ENCODE assay signal across 14 cellular contexts in genomic region chr17:64326030-64326419, GRCh38.
DNase-seq lines count a peak whose midpoint lies in the region; ATAC-seq, FAIRE-seq and TF ChIP-seq lines count a peak whose summit lies in the region.
"Had no signal": no experiment of that assay in that cellular context is flagged by ENCODE, and none has a peak within 500 bp of the region (broad histone marks: within the 10 kb centered on the region; RNA-seq: fewer than 3 reads in every experiment).

No MANE protein-coding gene starts in this region.

- no peaks in the 10 kb centered on the region for H3K27me3 ChIP-seq in naive thymus-derived CD4-positive, alpha-beta T cell (ENCODE audit: control insufficient read depth in 2 of 2, insufficient read depth in 2 of 2, low read length in 2 of 2)
- H3K27me3 ChIP-seq in testis, result no peaks in the 10 kb centered on the region

- no peaks in the 10 kb centered on the region for H3K9me3 ChIP-seq in naive thymus-derived CD4-positive, alpha-beta T cell (ENCODE audit: control insufficient read depth in 2 of 3, low read length in 3 of 3)
- H3K9me3 ChIP-seq in testis, result no peaks in the 10 kb centered on the region
- H3K9me3 ChIP-seq: HAP-1 had no signal

- CTCF ChIA-PET in MCF 10A (lab: Yijun Ruan, JAX), result interaction anchor here (1.0 to 14.7 kb wide), 2 partner anchors 8 to 92 kb away, joined by 3 to 239 read pairs; no protein-coding TSS in a partner anchor
- CTCF ChIA-PET in naive thymus-derived CD4-positive, alpha-beta T cell (lab: Charles Lee), result interaction anchor here (0.6 to 16.3 kb wide), 2 partner anchors 8 to 93 kb away, joined by 5 to 182 read pairs; no protein-coding TSS in a partner anchor

- H3K9me3 Mint-ChIP-seq in activated T-cell treated with anti-CD3 and anti-CD28 coated beads, Interleukin-2, amount 50 U/mL, for 24 hours, result no peaks in the 10 kb centered on the region
- no peaks in the 10 kb centered on the region for H3K9me3 Mint-ChIP-seq in activated T-cell treated with anti-CD3 and anti-CD28 coated beads, Interleukin-2, amount 50 U/mL, for 72 hours
- H3K9me3 Mint-ChIP-seq in MCF 10A (ENCODE audit: unreplicated experiment), result no peaks in the 10 kb centered on the region
- no peaks in the 10 kb centered on the region for H3K9me3 Mint-ChIP-seq in naive thymus-derived CD4-positive, alpha-beta T cell

- no TSS peak for BruUV-seq in MCF 10A (replicated peaks; lab: Mats Ljungman, UMichigan)

- intact Hi-C loops in MCF 10A (cut with micrococcal nuclease), result loop anchor here (2.0 kb wide), 1 partner anchor 37 kb away; no protein-coding TSS in a partner anchor
- intact Hi-C loops in naive thymus-derived CD4-positive, alpha-beta T cell (cut with micrococcal nuclease), result no loop called here
- intact Hi-C loops in testis (cut with DNase I; ENCODE audit: low total_unique reads), result no loop called here

- TF ChIP-seq POLR2A in testis (IDR thresholded peaks at IDR 0.05), result no peak

- no peak for TF ChIP-seq CTCF in MCF 10A (IDR thresholded peaks at IDR 0.05; ENCODE audit: unreplicated experiment)
- TF ChIP-seq CTCF in testis (IDR thresholded peaks at IDR 0.05), result no peak

- peaks cover 0 to 26% (median 7%) of the 10 kb centered on the region in 3 experiments for H3K36me3 ChIP-seq in naive thymus-derived CD4-positive, alpha-beta T cell (ENCODE audit: control insufficient read depth in 2 of 3, insufficient read depth in 3 of 3, low read length in 3 of 3)
- no peaks in the 10 kb centered on the region for H3K36me3 ChIP-seq in testis (ENCODE audit: low read depth, missing control alignments)
- H3K36me3 ChIP-seq: HAP-1 had no signal

- no peak overlapping the region for H3K27ac ChIP-seq in naive thymus-derived CD4-positive, alpha-beta T cell (ENCODE audit: low read depth, low read length)
- peak overlapping the region; percentile 67 to 75 for H3K27ac ChIP-seq in testis

- no peak overlapping the region for H3K4me3 Mint-ChIP-seq in activated T-cell treated with anti-CD3 and anti-CD28 coated beads, Interleukin-2, amount 50 U/mL, for 24 hours
- no peak overlapping the region for H3K4me3 Mint-ChIP-seq in activated T-cell treated with anti-CD3 and anti-CD28 coated beads, Interleukin-2, amount 50 U/mL, for 72 hours
- no peak overlapping the region for H3K4me3 Mint-ChIP-seq in MCF 10A (ENCODE audit: unreplicated experiment)
- H3K4me3 Mint-ChIP-seq in naive thymus-derived CD4-positive, alpha-beta T cell, result peak overlapping the region in 1 of 10 donors; percentile 34

- in situ Hi-C loops in KBM-7 (cut with MboI; ENCODE audit: low pct_unique_long_range_greater_than_20kb, low sequenced_read_pairs), result loop anchor here (10.0 kb wide), 2 partner anchors 89 to 179 kb away; partner anchors contain the start of genes CEP95 and DDX5

- peaks cover 0 to 3% of the 10 kb centered on the region in 2 donors for H3K4me1 ChIP-seq in naive thymus-derived CD4-positive, alpha-beta T cell (ENCODE audit: control insufficient read depth in 2 of 2, insufficient read depth in 2 of 2, low read length in 2 of 2)
- H3K4me1 ChIP-seq in testis, result peaks cover 34% of the 10 kb centered on the region

- POLR2A ChIA-PET in MCF 10A (lab: Yijun Ruan, JAX), result interaction anchor here (1.1 to 2.1 kb wide), 2 partner anchors 180 to 181 kb away, joined by 3 to 6 read pairs; partner anchors contain the start of gene CEP95
- POLR2A ChIA-PET in naive thymus-derived CD4-positive, alpha-beta T cell (lab: Charles Lee), result no interaction called here

- peaks cover 28% of the 10 kb centered on the region for H3K4me1 Mint-ChIP-seq in activated T-cell treated with anti-CD3 and anti-CD28 coated beads, Interleukin-2, amount 50 U/mL, for 24 hours (ENCODE audit: low read depth)
- peaks cover 15% of the 10 kb centered on the region for H3K4me1 Mint-ChIP-seq in activated T-cell treated with anti-CD3 and anti-CD28 coated beads, Interleukin-2, amount 50 U/mL, for 72 hours (ENCODE audit: low read depth)
- peaks cover 8% of the 10 kb centered on the region for H3K4me1 Mint-ChIP-seq in MCF 10A (ENCODE audit: insufficient read depth, unreplicated experiment)
- H3K4me1 Mint-ChIP-seq in naive thymus-derived CD4-positive, alpha-beta T cell, result peaks cover 7 to 47% (median 35%) of the 10 kb centered on the region in 7 donors

- WGBS in testis, 2 donors, result 33 to 57% methylated on average over 1 of the region's 1 CpG

- ATAC-seq in activated T-cell treated with anti-CD3 and anti-CD28 coated beads, Interleukin-2, amount 50 U/mL, for 72 hours (replicated peaks in 1 of 2), result no peak
- ATAC-seq in naive thymus-derived CD4-positive, alpha-beta T cell, result no peak
- no peak for ATAC-seq in HG03108 (IDR thresholded peaks at IDR 0.05; ENCODE audit: unreplicated experiment)

- no peak overlapping the region for H3K4me3 ChIP-seq in naive thymus-derived CD4-positive, alpha-beta T cell (ENCODE audit: low read length)
- no peak overlapping the region for H3K4me3 ChIP-seq in testis
- H3K4me3 ChIP-seq: HAP-1 had no signal

- DNase-seq in activated T-cell treated with anti-CD3 and anti-CD28 coated beads, Interleukin-2, amount 50 U/mL, for 24 hours, result no peak
- no peak for DNase-seq in activated T-cell treated with anti-CD3 and anti-CD28 coated beads, Interleukin-2, amount 50 U/mL, for 72 hours
- no peak for DNase-seq in MCF 10A (ENCODE audit: unreplicated experiment)
- DNase-seq in naive thymus-derived CD4-positive, alpha-beta T cell, result no peak
- no peak for DNase-seq in testis
- no peak for DNase-seq in HTR-8/SVneo (ENCODE audit: insufficient read length, low spot score)
- DNase-seq in KBM-7, result no peak
- DNase-seq: 8988T; activated CD4-positive, alpha-beta T cell treated with anti-CD3 and anti-CD28 coated beads, Interleukin-2, amount 50 U/mL, for 4 hours; cortex of kidney; KG1; NCI-H2227 treated with DMSO at 0.1 percent for 48 hours had no signal

- no peaks in the 10 kb centered on the region for H3K36me3 Mint-ChIP-seq in activated T-cell treated with anti-CD3 and anti-CD28 coated beads, Interleukin-2, amount 50 U/mL, for 24 hours (ENCODE audit: low read depth)
- no peaks in the 10 kb centered on the region for H3K36me3 Mint-ChIP-seq in activated T-cell treated with anti-CD3 and anti-CD28 coated beads, Interleukin-2, amount 50 U/mL, for 72 hours (ENCODE audit: insufficient read depth in 2 of 2)
- no peaks in the 10 kb centered on the region for H3K36me3 Mint-ChIP-seq in MCF 10A (ENCODE audit: insufficient read depth, unreplicated experiment)
- peaks cover 0 to 10% (median 3%) of the 10 kb centered on the region in 5 donors for H3K36me3 Mint-ChIP-seq in naive thymus-derived CD4-positive, alpha-beta T cell

- no peaks in the 10 kb centered on the region for H3K27me3 Mint-ChIP-seq in activated T-cell treated with anti-CD3 and anti-CD28 coated beads, Interleukin-2, amount 50 U/mL, for 24 hours
- H3K27me3 Mint-ChIP-seq in activated T-cell treated with anti-CD3 and anti-CD28 coated beads, Interleukin-2, amount 50 U/mL, for 72 hours (ENCODE audit: low read depth), result no peaks in the 10 kb centered on the region
- no peaks in the 10 kb centered on the region for H3K27me3 Mint-ChIP-seq in MCF 10A (ENCODE audit: insufficient read depth, unreplicated experiment)
- no peaks in the 10 kb centered on the region for H3K27me3 Mint-ChIP-seq in naive thymus-derived CD4-positive, alpha-beta T cell

- peak overlapping the region; percentile 74 for H3K27ac Mint-ChIP-seq in activated T-cell treated with anti-CD3 and anti-CD28 coated beads, Interleukin-2, amount 50 U/mL, for 24 hours
- no peak overlapping the region for H3K27ac Mint-ChIP-seq in activated T-cell treated with anti-CD3 and anti-CD28 coated beads, Interleukin-2, amount 50 U/mL, for 72 hours
- peak overlapping the region; percentile 50 for H3K27ac Mint-ChIP-seq in MCF 10A (ENCODE audit: low read depth, unreplicated experiment)
- peak overlapping the region in 8 of 9 donors; percentile 13 to 87 (median 66) for H3K27ac Mint-ChIP-seq in naive thymus-derived CD4-positive, alpha-beta T cell

- no peak for FAIRE-seq in HTR-8/SVneo (lab: Jason Lieb, UNC)
